Comparison of ENCODE assay signal across 8 cellular contexts in genomic region chr14:35808076-35808657, GRCh38. TPM values are rescaled to one million over a fixed set of nuclear protein-coding genes. Genes with fewer than 3 reads are reported as not detected.
DNase-seq lines count a peak whose midpoint lies in the region; ATAC-seq and TF ChIP-seq lines count a peak whose summit lies in the region.

No MANE protein-coding gene starts in this region.

- peak overlapping the region; percentile 64 for H4K8ac ChIP-seq in mesenchymal stem cell (ENCODE audit: low read length)

- H2BK15ac ChIP-seq in mesenchymal stem cell (ENCODE audit: low read depth, poor library complexity, severe bottlenecking), result peak overlapping the region; percentile 69

- H3K9me3 ChIP-seq in Peyer's patch, result no peaks in the 10 kb centered on the region
- no peaks in the 10 kb centered on the region for H3K9me3 ChIP-seq in colonic mucosa
- no peaks in the 10 kb centered on the region for H3K9me3 ChIP-seq in mesenchymal stem cell (ENCODE audit: control insufficient read depth, low read length)
- no peaks in the 10 kb centered on the region for H3K9me3 ChIP-seq in thyroid gland

- ATAC-seq in GM19467 (IDR thresholded peaks at IDR 0.05; ENCODE audit: unreplicated experiment), result no peak

- 0% methylated on average over 10 of the region's 14 CpGs for WGBS in mesenchymal stem cell
- 2 to 3% methylated on average over 14 of the region's 14 CpGs for WGBS in thyroid gland, 2 donors

- peak overlapping the region; percentile 84 for H3K4me2 ChIP-seq in mesenchymal stem cell (ENCODE audit: low read length, poor library complexity, severe bottlenecking)

- H2AFZ ChIP-seq in mesenchymal stem cell (ENCODE audit: low read depth, low read length), result peak overlapping the region; percentile 2

- H3K14ac ChIP-seq in mesenchymal stem cell (ENCODE audit: low read length in 2 of 2), result no peak overlapping the region

- H2BK12ac ChIP-seq in mesenchymal stem cell (ENCODE audit: low read length in 2 of 2), result no peak overlapping the region

- H3K36me3 ChIP-seq in Peyer's patch, result no peaks in the 10 kb centered on the region
- H3K36me3 ChIP-seq in colonic mucosa, result no peaks in the 10 kb centered on the region
- no peaks in the 10 kb centered on the region for H3K36me3 ChIP-seq in mesenchymal stem cell (ENCODE audit: control insufficient read depth in 1 of 2, insufficient read depth in 2 of 2, low read depth in 1 of 2, low read length in 2 of 2)
- H3K36me3 ChIP-seq in thyroid gland, result no peaks in the 10 kb centered on the region

- peak overlapping the region; percentile 90 for H4K91ac ChIP-seq in mesenchymal stem cell (ENCODE audit: low read length)

- peak; percentile 59 for DNase-seq in NCI-H82 (lab: John Stamatoyannopoulos, UW)
- DNase-seq in NCI-H82 treated with DMSO at 0.1 percent for 48 hours (lab: John Stamatoyannopoulos, UW; ENCODE audit: unreplicated experiment), result no peak
- DNase-seq in Peyer's patch, result peak in 2 of 3 donors; percentile 36 to 69
- DNase-seq in colonic mucosa, result peak; percentile 84
- peak; percentile 15 for DNase-seq in mesenchymal stem cell
- peak; percentile 62 to 63 for DNase-seq in thyroid gland
- no peak for DNase-seq in NCI-H1092 treated with DMSO at 0.1 percent for 48 hours (lab: John Stamatoyannopoulos, UW)

- H3K18ac ChIP-seq in mesenchymal stem cell (ENCODE audit: low read depth in 1 of 2, low read length in 2 of 2), result no peak overlapping the region

- TF ChIP-seq POLR2A in Peyer's patch (IDR thresholded peaks at IDR 0.05), result no peak
- TF ChIP-seq POLR2A in thyroid gland (IDR thresholded peaks at IDR 0.05), result no peak

- H3K4me3 ChIP-seq in Peyer's patch (peak overlapping the region; percentile 63 to 83 (median 72)), colonic mucosa (peak overlapping the region; percentile 78), mesenchymal stem cell (ENCODE audit: insufficient read depth in 1 of 2, low read depth in 1 of 2, low read length in 2 of 2) (peak overlapping the region; percentile 70 to 95), thyroid gland (replicated peaks in 1 of 3) (peak overlapping the region; percentile 55 to 87 (median 77))

- H2BK120ac ChIP-seq in mesenchymal stem cell (ENCODE audit: low read depth, low read length), result no peak overlapping the region

- no peak overlapping the region for H3K4ac ChIP-seq in mesenchymal stem cell (ENCODE audit: low read depth in 1 of 2, low read length in 2 of 2)

- peaks cover 9% of the 10 kb centered on the region for H3K79me1 ChIP-seq in mesenchymal stem cell (replicated peaks; ENCODE audit: low read length, poor library complexity, severe bottlenecking)

- no peak overlapping the region for H2AK5ac ChIP-seq in mesenchymal stem cell (ENCODE audit: low read length, severe bottlenecking)

- H3K4me1 ChIP-seq in Peyer's patch, result peaks cover 0 to 23% (median 0%) of the 10 kb centered on the region in 4 donors
- H3K4me1 ChIP-seq in colonic mucosa, result no peaks in the 10 kb centered on the region
- H3K4me1 ChIP-seq in mesenchymal stem cell (ENCODE audit: control insufficient read depth, insufficient read depth, low read depth, low read length), result no peaks in the 10 kb centered on the region
- H3K4me1 ChIP-seq in thyroid gland, result peaks cover 17 to 24% of the 10 kb centered on the region in 2 donors

- H3K9ac ChIP-seq in colonic mucosa (ENCODE audit: low read depth in 2 of 2, low read length in 2 of 2) (peak overlapping the region; percentile 81 to 90), mesenchymal stem cell (ENCODE audit: low read length) (peak overlapping the region; percentile 94)

- H2BK5ac ChIP-seq in mesenchymal stem cell (ENCODE audit: low read depth, low read length, poor library complexity, severe bottlenecking), result no peak overlapping the region

- H3K27ac ChIP-seq in Peyer's patch (peak overlapping the region; percentile 90 to 95 (median 92)), colonic mucosa (peak overlapping the region; percentile 98), mesenchymal stem cell (ENCODE audit: low read length, poor library complexity, severe bottlenecking) (peak overlapping the region; percentile 56), thyroid gland (peak overlapping the region; percentile 84 to 95 (median 90))

- no peak overlapping the region for H3K23ac ChIP-seq in mesenchymal stem cell (ENCODE audit: low read length in 2 of 2)

- intact Hi-C loops in colonic mucosa (cut with DNase I) (no loop called here), thyroid gland (cut with DNase I) (no loop called here)

- H3K27me3 ChIP-seq in Peyer's patch, result no peaks in the 10 kb centered on the region
- no peaks in the 10 kb centered on the region for H3K27me3 ChIP-seq in colonic mucosa
- no peaks in the 10 kb centered on the region for H3K27me3 ChIP-seq in mesenchymal stem cell (ENCODE audit: control insufficient read depth in 1 of 2, insufficient read depth in 1 of 2, low read length in 2 of 2)
- H3K27me3 ChIP-seq in thyroid gland, result no peaks in the 10 kb centered on the region

- TF ChIP-seq CTCF in Peyer's patch (IDR thresholded peaks at IDR 0.05) (no peak), colonic mucosa (IDR thresholded peaks at IDR 0.05) (no peak), thyroid gland (IDR thresholded peaks at IDR 0.05) (no peak)

RNA-seq across cellular contexts. Expression of gene RALGAPA1, which starts 0.9 kb away (rescaled TPM):
- total RNA-seq in Peyer's patch, result 100 to 1,000 TPM in 2 of 4 donors, 10 to 100 TPM in 2; 61.8 to 163 (median 89.4) TPM
- 10 to 100 TPM; 68.4 to 69.8 TPM for total RNA-seq in colonic mucosa
- polyA plus RNA-seq in mesenchymal stem cell (2013, experiment 1 of 2), result 8.9 TPM
- polyA plus RNA-seq in mesenchymal stem cell (2013, experiment 2 of 2), result 7.6 TPM
- total RNA-seq in thyroid gland, result 100 to 1,000 TPM in 3 of 4 donors, 10 to 100 TPM in 1; 95.6 to 137 (median 111) TPM

RNA-seq across cellular contexts. Expression of gene BRMS1L, which starts 18.0 kb away (rescaled TPM):
- total RNA-seq in Peyer's patch, result 1 to 10 TPM in 3 of 4 donors, under 1 TPM in 1; 0.53 to 4.1 (median 2.4) TPM
- 1 to 10 TPM; 3.4 to 3.8 TPM for total RNA-seq in colonic mucosa
- 8.8 TPM for polyA plus RNA-seq in mesenchymal stem cell (2013, experiment 1 of 2)
- polyA plus RNA-seq in mesenchymal stem cell (2013, experiment 2 of 2), result 9.8 TPM
- total RNA-seq in thyroid gland, result 10 to 100 TPM in 2 of 4 donors, 1 to 10 TPM in 2; 6.0 to 10.6 (median 8.3) TPM

Comparison
In these comparisons a context has a peak if more than half of its experiments do, and no peak if none do; other contexts are left out.
1. DNase-seq: peak in NCI-H82 (single experiment), Peyer's patch (2 of 3), colonic mucosa (single experiment), mesenchymal stem cell (single experiment) and thyroid gland (2 of 2); none in NCI-H82 treated with DMSO at 0.1 percent for 48 hours (single experiment) and NCI-H1092 treated with DMSO at 0.1 percent for 48 hours (single experiment).
2. Peak in every context shown above with its lines, with median percentiles within 50 percentile points of each other: H3K27ac ChIP-seq and H3K4me3 ChIP-seq.